Comparison of ENCODE assay signal across 1 cellular context in the genomic region with DNA sequence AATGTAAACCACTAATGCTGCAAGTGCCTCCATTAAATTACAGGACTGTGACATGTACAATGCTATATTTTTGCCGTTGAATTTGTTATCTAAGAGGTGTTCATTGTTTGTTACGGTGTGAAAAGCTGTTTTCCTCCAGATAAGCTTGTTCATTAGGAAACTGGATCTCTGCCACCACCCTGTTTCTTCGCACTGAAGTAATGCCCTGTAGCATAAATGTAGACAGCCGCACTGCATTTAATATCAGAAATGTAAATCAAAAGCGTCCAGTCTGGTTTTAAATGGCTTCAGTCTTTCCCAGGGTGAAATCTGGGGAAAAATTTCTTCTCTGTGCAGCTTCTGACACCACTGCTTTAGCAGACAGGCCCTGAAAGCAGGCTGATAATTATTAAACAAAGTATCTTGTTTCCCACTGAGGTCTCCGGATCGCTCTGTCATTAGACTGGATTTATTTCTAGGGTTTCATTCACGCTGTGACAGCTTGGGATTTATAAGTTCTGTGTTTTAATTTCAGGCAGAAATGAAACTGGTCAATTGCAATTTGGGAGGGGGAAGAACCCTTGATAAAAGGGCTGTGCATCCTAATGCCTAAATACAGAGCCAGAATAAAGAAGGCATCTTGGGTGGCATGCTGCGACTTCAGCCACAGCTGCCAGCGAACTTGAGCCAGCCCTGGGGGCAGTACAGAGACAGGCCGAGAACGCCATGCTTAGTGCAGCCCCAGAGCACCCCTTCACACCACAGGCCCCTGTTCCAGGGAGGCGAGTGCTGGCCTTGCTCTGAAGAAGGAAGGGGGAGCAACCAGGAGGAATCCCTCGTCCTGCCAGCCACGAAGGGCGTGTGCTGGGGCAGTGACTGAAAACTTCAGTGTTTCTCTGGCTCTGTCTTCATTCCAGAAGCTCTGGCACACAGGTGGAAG.
TF ChIP-seq lines count a peak whose summit lies in the region.

No MANE protein-coding gene starts in this region.

TF ChIP-seq in GM23338, 12 proteins besides CTCF, POLR2A, EP300 and RAD21 (continued from another document):
- TF ChIP-seq, protein P1, sequence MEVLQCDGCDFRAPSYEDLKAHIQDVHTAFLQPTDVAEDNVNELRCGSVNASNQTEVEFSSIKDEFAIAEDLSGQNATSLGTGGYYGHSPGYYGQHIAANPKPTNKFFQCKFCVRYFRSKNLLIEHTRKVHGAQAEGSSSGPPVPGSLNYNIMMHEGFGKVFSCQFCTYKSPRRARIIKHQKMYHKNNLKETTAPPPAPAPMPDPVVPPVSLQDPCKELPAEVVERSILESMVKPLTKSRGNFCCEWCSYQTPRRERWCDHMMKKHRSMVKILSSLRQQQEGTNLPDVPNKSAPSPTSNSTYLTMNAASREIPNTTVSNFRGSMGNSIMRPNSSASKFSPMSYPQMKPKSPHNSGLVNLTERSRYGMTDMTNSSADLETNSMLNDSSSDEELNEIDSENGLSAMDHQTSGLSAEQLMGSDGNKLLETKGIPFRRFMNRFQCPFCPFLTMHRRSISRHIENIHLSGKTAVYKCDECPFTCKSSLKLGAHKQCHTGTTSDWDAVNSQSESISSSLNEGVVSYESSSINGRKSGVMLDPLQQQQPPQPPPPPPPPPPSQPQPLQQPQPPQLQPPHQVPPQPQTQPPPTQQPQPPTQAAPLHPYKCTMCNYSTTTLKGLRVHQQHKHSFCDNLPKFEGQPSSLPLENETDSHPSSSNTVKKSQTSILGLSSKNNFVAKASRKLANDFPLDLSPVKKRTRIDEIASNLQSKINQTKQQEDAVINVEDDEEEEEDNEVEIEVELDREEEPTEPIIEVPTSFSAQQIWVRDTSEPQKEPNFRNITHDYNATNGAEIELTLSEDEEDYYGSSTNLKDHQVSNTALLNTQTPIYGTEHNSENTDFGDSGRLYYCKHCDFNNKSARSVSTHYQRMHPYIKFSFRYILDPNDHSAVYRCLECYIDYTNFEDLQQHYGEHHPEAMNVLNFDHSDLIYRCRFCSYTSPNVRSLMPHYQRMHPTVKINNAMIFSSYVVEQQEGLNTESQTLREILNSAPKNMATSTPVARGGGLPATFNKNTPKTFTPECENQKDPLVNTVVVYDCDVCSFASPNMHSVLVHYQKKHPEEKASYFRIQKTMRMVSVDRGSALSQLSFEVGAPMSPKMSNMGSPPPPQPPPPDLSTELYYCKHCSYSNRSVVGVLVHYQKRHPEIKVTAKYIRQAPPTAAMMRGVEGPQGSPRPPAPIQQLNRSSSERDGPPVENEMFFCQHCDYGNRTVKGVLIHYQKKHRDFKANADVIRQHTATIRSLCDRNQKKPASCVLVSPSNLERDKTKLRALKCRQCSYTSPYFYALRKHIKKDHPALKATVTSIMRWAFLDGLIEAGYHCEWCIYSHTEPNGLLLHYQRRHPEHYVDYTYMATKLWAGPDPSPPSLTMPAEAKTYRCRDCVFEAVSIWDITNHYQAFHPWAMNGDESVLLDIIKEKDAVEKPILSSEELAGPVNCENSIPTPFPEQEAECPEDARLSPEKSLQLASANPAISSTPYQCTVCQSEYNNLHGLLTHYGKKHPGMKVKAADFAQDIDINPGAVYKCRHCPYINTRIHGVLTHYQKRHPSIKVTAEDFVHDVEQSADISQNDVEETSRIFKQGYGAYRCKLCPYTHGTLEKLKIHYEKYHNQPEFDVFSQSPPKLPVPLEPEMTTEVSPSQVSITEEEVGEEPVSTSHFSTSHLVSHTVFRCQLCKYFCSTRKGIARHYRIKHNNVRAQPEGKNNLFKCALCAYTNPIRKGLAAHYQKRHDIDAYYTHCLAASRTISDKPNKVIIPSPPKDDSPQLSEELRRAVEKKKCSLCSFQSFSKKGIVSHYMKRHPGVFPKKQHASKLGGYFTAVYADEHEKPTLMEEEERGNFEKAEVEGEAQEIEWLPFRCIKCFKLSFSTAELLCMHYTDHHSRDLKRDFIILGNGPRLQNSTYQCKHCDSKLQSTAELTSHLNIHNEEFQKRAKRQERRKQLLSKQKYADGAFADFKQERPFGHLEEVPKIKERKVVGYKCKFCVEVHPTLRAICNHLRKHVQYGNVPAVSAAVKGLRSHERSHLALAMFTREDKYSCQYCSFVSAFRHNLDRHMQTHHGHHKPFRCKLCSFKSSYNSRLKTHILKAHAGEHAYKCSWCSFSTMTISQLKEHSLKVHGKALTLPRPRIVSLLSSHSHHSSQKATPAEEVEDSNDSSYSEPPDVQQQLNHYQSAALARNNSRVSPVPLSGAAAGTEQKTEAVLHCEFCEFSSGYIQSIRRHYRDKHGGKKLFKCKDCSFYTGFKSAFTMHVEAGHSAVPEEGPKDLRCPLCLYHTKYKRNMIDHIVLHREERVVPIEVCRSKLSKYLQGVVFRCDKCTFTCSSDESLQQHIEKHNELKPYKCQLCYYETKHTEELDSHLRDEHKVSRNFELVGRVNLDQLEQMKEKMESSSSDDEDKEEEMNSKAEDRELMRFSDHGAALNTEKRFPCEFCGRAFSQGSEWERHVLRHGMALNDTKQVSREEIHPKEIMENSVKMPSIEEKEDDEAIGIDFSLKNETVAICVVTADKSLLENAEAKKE (CRISPR knock-in tag; IDR thresholded peaks at IDR 0.05): no peak
- TF ChIP-seq CREB1 (CRISPR knock-in tag; IDR thresholded peaks at IDR 0.05; ENCODE audit: low read depth) (no peak), NANOG (IDR thresholded peaks at IDR 0.05; ENCODE audit: borderline replicate concordance) (no peak), ZNF114 (CRISPR knock-in tag; IDR thresholded peaks at IDR 0.05) (no peak), STAT1 (IDR thresholded peaks at IDR 0.05; ENCODE audit: unreplicated experiment) (no peak), ETS1 (IDR thresholded peaks at IDR 0.05) (no peak), ZNF331 (CRISPR knock-in tag; IDR thresholded peaks at IDR 0.05; ENCODE audit: low read depth) (no peak), EZH2 (IDR thresholded peaks at IDR 0.05; ENCODE audit: low read depth, unreplicated experiment) (no peak), EZH2phosphoT487 (IDR thresholded peaks at IDR 0.05; ENCODE audit: unreplicated experiment) (no peak)
